ENCODE assay signal across 21 cellular contexts in the genomic region with DNA sequence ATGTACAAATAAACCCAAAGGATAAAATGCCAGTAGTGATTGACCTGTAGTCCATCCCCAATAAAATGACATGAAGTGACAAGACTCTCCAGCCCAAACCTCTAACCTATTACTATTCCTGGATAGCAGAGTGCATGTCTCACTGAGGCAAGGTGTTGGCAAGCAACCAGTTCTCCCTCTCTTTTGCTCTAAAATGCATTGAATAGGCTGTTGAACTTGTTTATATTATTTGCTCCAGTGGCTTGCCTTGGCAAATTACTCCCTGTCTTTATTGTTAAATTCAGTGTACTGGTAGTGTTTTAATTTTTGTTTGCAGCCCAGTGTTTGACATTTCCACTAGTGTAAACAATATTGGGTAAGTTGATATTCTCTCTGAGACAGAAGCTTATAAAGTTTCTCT.
DNase-seq lines count a peak whose midpoint lies in the region; ATAC-seq and TF ChIP-seq lines count a peak whose summit lies in the region.
"Had no signal": no experiment of that assay in that cellular context is flagged by ENCODE, and none has a peak within 500 bp of the region (broad histone marks: within the 10 kb centered on the region; RNA-seq: fewer than 3 reads in every experiment).

No MANE protein-coding gene starts in this region.

- no peak overlapping the region for H3K4me3 ChIP-seq in coronary artery
- H3K4me3 ChIP-seq: body of pancreas, dorsolateral prefrontal cortex, vagina had no signal

- ATAC-seq in GM21529 (IDR thresholded peaks at IDR 0.05; ENCODE audit: unreplicated experiment), result no peak
- ATAC-seq: activated T-cell treated with anti-CD3 and anti-CD28 coated beads, Interleukin-2, amount 50 U/mL, for 4 hours; body of pancreas; stimulated activated naive CD8-positive, alpha-beta T cell treated with anti-CD3 and anti-CD28 coated beads, Interleukin-15, amount 100 ng/mL, for 72 hours had no signal

- TF ChIP-seq CTCF in coronary artery (IDR thresholded peaks at IDR 0.05), result no peak

- H3K27ac ChIP-seq in coronary artery, result no peak overlapping the region
- H3K27ac ChIP-seq: body of pancreas, dorsolateral prefrontal cortex, vagina had no signal

- peak; percentile 61 for DNase-seq in DMS53 treated with DMSO at 0.1 percent for 48 hours (lab: John Stamatoyannopoulos, UW; ENCODE audit: unreplicated experiment)
- DNase-seq in NCI-H1105 (lab: John Stamatoyannopoulos, UW), result peak; percentile 51
- DNase-seq in NCI-H345 treated with DMSO at 0.1 percent for 48 hours (lab: John Stamatoyannopoulos, UW; ENCODE audit: unreplicated experiment), result peak; percentile 89
- peak; percentile 1 for DNase-seq in left kidney (ENCODE audit: low read depth, low spot score)
- no peak for DNase-seq in SKM-1 treated with dmso at 0.1 percent for 144 hours (lab: John Stamatoyannopoulos, UW; ENCODE audit: unreplicated experiment)
- no peak for DNase-seq in coronary artery (ENCODE audit: low spot score)
- DNase-seq in activated gamma-delta T cell treated with Interleukin-2 at 50 U/mL for 16 hours, result no peak
- DNase-seq: activated CD4-positive, alpha-beta T cell treated with anti-CD3 and anti-CD28 coated beads, Interleukin-2, amount 10 ng/mL, durations not matched to agents 7 days and 5 days; activated naive CD4-positive, alpha-beta T cell treated with Interleukin-2 at 50 U/mL for 16 hours; activated T-cell treated with anti-CD3 and anti-CD28 coated beads, Interleukin-2, amount 50 U/mL, for 4 hours; body of pancreas; C1 segment of cervical spinal cord; dorsolateral prefrontal cortex; naive B cell; NCI-H1436; NCI-H524; stimulated activated CD8-positive, alpha-beta memory T cell treated with anti-CD3 and anti-CD28 coated beads, Interleukin-4, amount 100 ng/mL, for 48 hours; stimulated activated naive CD8-positive, alpha-beta T cell treated with anti-CD3 and anti-CD28 coated beads, Interleukin-15, amount 100 ng/mL, for 72 hours; T1000 had no signal

Comparison
In these comparisons a context has a peak if more than half of its experiments do, and no peak if none do; other contexts are left out.
1. DNase-seq: peak in DMS53 treated with DMSO at 0.1 percent for 48 hours (single experiment), NCI-H1105 (single experiment), NCI-H345 treated with DMSO at 0.1 percent for 48 hours (single experiment) and left kidney (single experiment); none in SKM-1 treated with dmso at 0.1 percent for 144 hours (single experiment), coronary artery (single experiment) and activated gamma-delta T cell treated with Interleukin-2 at 50 U/mL for 16 hours (single experiment).